In genomic region chr2:238916875-238917590, GRCh38 we compare ENCODE assay signal across 1 cellular context.
TF ChIP-seq lines count a peak whose summit lies in the region.

No MANE protein-coding gene starts in this region.

TF ChIP-seq in HepG2, 621 proteins besides CTCF, POLR2A, EP300 and RAD21 (continued from another document):
- TF ChIP-seq, protein P1, sequence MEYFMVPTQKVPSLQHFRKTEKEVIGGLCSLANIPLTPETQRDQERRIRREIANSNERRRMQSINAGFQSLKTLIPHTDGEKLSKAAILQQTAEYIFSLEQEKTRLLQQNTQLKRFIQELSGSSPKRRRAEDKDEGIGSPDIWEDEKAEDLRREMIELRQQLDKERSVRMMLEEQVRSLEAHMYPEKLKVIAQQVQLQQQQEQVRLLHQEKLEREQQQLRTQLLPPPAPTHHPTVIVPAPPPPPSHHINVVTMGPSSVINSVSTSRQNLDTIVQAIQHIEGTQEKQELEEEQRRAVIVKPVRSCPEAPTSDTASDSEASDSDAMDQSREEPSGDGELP (IDR thresholded peaks at IDR 0.05; ENCODE audit: borderline replicate concordance, low read depth) = no peak
- TF ChIP-seq POLR2AphosphoS5 (IDR thresholded peaks at IDR 0.05; ENCODE audit: low read depth, low read length) (no peak), ZNF670 (CRISPR knock-in tag; IDR thresholded peaks at IDR 0.05; ENCODE audit: borderline replicate concordance) (no peak), KDM3A (CRISPR knock-in tag; IDR thresholded peaks at IDR 0.05; ENCODE audit: low read depth) (no peak), ZNF740 (CRISPR knock-in tag; IDR thresholded peaks at IDR 0.05) (no peak), KLF9 (CRISPR knock-in tag; IDR thresholded peaks at IDR 0.05; ENCODE audit: low read depth) (no peak), JUN (CRISPR knock-in tag; IDR thresholded peaks at IDR 0.05) (no peak), NFATC3 (CRISPR knock-in tag; IDR thresholded peaks at IDR 0.05) (no peak), NCOA1 (CRISPR knock-in tag; IDR thresholded peaks at IDR 0.05) (no peak), GTF3A (CRISPR knock-in tag; conservative IDR thresholded peaks at IDR 0.05) (no peak), ELF3 (CRISPR knock-in tag; IDR thresholded peaks at IDR 0.05) (no peak)
